ENCODE assay signal across 2 cellular contexts in genomic region chr17:1856462-1856861, GRCh38. TPM values are rescaled to one million over a fixed set of nuclear protein-coding genes. Genes with fewer than 3 reads are reported as not detected.
DNase-seq lines count a peak whose midpoint lies in the region; ATAC-seq and TF ChIP-seq lines count a peak whose summit lies in the region.
"Not testable (repeated sequence)": the region's sequence is repeated elsewhere in the genome, so short reads cannot be mapped to it uniquely, and the experiment has no call there.

No MANE protein-coding gene starts in this region.

- POLR2A ChIA-PET in WTC11 (lab: Charles Lee), result not testable (repeated sequence)

- not testable (repeated sequence) for DNase-seq in WTC11 (ENCODE audit: low spot score); stimulated activated effector memory CD8-positive, alpha-beta T cell treated with anti-CD3 and anti-CD28 coated beads, Interleukin-12 subunit alpha, Interleukin-12 subunit beta, amount 100 ng/mL, for 72 hours (ENCODE audit: low spot score in 2 of 2)

- not testable (repeated sequence) for H3K9me3 Mint-ChIP-seq in WTC11; stimulated activated effector memory CD8-positive, alpha-beta T cell treated with anti-CD3 and anti-CD28 coated beads, Interleukin-12 subunit alpha, Interleukin-12 subunit beta, amount 100 ng/mL, for 72 hours

- not testable (repeated sequence) for H3K27ac Mint-ChIP-seq in WTC11
- H3K27ac Mint-ChIP-seq in stimulated activated effector memory CD8-positive, alpha-beta T cell treated with anti-CD3 and anti-CD28 coated beads, Interleukin-12 subunit alpha, Interleukin-12 subunit beta, amount 100 ng/mL, for 72 hours, result peak overlapping the region; percentile 70

- CTCF ChIA-PET in WTC11 (lab: Charles Lee), result not testable (repeated sequence)

- not testable (repeated sequence) for ATAC-seq in WTC11; stimulated activated effector memory CD8-positive, alpha-beta T cell treated with anti-CD3 and anti-CD28 coated beads, Interleukin-12 subunit alpha, Interleukin-12 subunit beta, amount 100 ng/mL, for 72 hours

- H3K4me3 Mint-ChIP-seq in WTC11; stimulated activated effector memory CD8-positive, alpha-beta T cell treated with anti-CD3 and anti-CD28 coated beads, Interleukin-12 subunit alpha, Interleukin-12 subunit beta, amount 100 ng/mL, for 72 hours: not testable (repeated sequence)

- H3K27me3 Mint-ChIP-seq in WTC11 (ENCODE audit: low read depth), result not testable (repeated sequence)

- not testable (repeated sequence) for TF ChIP-seq CTCF in WTC11 (IDR thresholded peaks at IDR 0.05)

- H3K36me3 Mint-ChIP-seq in WTC11, result peaks cover 46% of the 10 kb centered on the region
- peaks cover 92% of the 10 kb centered on the region for H3K36me3 Mint-ChIP-seq in stimulated activated effector memory CD8-positive, alpha-beta T cell treated with anti-CD3 and anti-CD28 coated beads, Interleukin-12 subunit alpha, Interleukin-12 subunit beta, amount 100 ng/mL, for 72 hours

- not testable (repeated sequence) for H3K4me1 Mint-ChIP-seq in WTC11; stimulated activated effector memory CD8-positive, alpha-beta T cell treated with anti-CD3 and anti-CD28 coated beads, Interleukin-12 subunit alpha, Interleukin-12 subunit beta, amount 100 ng/mL, for 72 hours

TF ChIP-seq in WTC11, 78 proteins besides CTCF, POLR2A, EP300 and RAD21:
- peak; percentile 97 for TF ChIP-seq HMGA2 (CRISPR knock-in tag; IDR thresholded peaks at IDR 0.05)
TF ChIP-seq in WTC11: peak in this region for 1; not testable (repeated sequence) for 77.

RNA-seq across cellular contexts. Expression of gene RPA1, which starts 26.7 kb away (rescaled TPM):
- 158 to 177 TPM (median 163 TPM) in 3 replicates for total RNA-seq in WTC11 (2021)

RNA-seq across cellular contexts. Expression of gene SMYD4, which starts 26.8 kb away (rescaled TPM):
- 24.1 to 28.8 TPM (median 28.2 TPM) in 3 replicates for total RNA-seq in WTC11 (2021)
